Comparison of ENCODE assay signal across 20 cellular contexts in genomic region chr20:22339946-22340345, GRCh38.
DNase-seq lines count a peak whose midpoint lies in the region; ATAC-seq, FAIRE-seq and TF ChIP-seq lines count a peak whose summit lies in the region.
"Had no signal": no experiment of that assay in that cellular context is flagged by ENCODE, and none has a peak within 500 bp of the region (broad histone marks: within the 10 kb centered on the region; RNA-seq: fewer than 3 reads in every experiment).

No MANE protein-coding gene starts in this region.

- DNase-seq in A549 (ENCODE audit: low read depth in 1 of 2, low spot score in 1 of 2): no peak
- DNase-seq in GM23338 (ENCODE audit: low spot score): no peak
- DNase-seq in UCSD-AML1 (lab: John Stamatoyannopoulos, UW; ENCODE audit: unreplicated experiment): peak; percentile 25
- DNase-seq in foreskin keratinocyte: peak; percentile 67 to 76
- no peak for DNase-seq in SKM-1 (lab: John Stamatoyannopoulos, UW; ENCODE audit: unreplicated experiment)
- no peak for DNase-seq in NCI-H1105 (lab: John Stamatoyannopoulos, UW)
- no peak for DNase-seq in activated T-helper 1 cell treated with anti-CD3 and anti-CD28 coated beads, Interleukin-12 subunit alpha, Interleukin-12 subunit beta, Interleukin-2, Interleukin-4 antibody, amounts not matched to agents 30 ng/mL and 10 ng/mL and 1 ng/mL, durations not matched to agents 14 hours and 24 hours and 36 hours (ENCODE audit: low spot score)
- DNase-seq: H7, HFFc6, KG1, NCI-H1105 treated with DMSO at 0.1 percent for 48 hours, NCI-H1694 treated with DMSO at 0.1 percent for 48 hours, NCI-H2107, NCI-H2227 treated with DMSO at 0.1 percent for 48 hours, NCI-H774 had no signal

- H3K79me2 ChIP-seq in GM23338 (replicated peaks; ENCODE audit: insufficient read depth): no peaks in the 10 kb centered on the region

- ATAC-seq in A549: no peak
- ATAC-seq in GM23338: peak; percentile 61
- ATAC-seq in foreskin keratinocyte: peak; percentile 33
- ATAC-seq: Right ventricle myocardium inferior had no signal

- TF ChIP-seq CTCF in A549 (IDR thresholded peaks at IDR 0.05) (no peak), GM23338 (conservative IDR thresholded peaks at IDR 0.05; ENCODE audit: low read depth in 2 of 2) (no peak), foreskin keratinocyte (conservative IDR thresholded peaks at IDR 0.05) (no peak)

- TF ChIP-seq EP300 in A549 (IDR thresholded peaks at IDR 0.05): no peak

- intact Hi-C loops in activated T-helper 1 cell treated with anti-CD3 and anti-CD28 coated beads, Interleukin-12 subunit alpha, Interleukin-12 subunit beta, Interleukin-2, Interleukin-4 antibody, amounts not matched to agents 30 ng/mL and 10 ng/mL and 1 ng/mL, durations not matched to agents 14 hours and 24 hours and 36 hours (cut with micrococcal nuclease): loop anchor here (1.0 to 5.0 kb wide), 3 partner anchors 247 to 1002 kb away; no protein-coding TSS in a partner anchor

- H3K36me3 ChIP-seq in GM23338 (ENCODE audit: insufficient read depth): no peaks in the 10 kb centered on the region

- no peak for TF ChIP-seq POLR2A in A549 (IDR thresholded peaks at IDR 0.05; ENCODE audit: low read length)

- no peaks in the 10 kb centered on the region; the same call in 1 of the 2 replicates for H4K20me1 ChIP-seq in GM23338 (replicated peaks; ENCODE audit: insufficient read depth)

- TF ChIP-seq RAD21 in A549 (conservative IDR thresholded peaks at IDR 0.05 in 1 of 2, IDR thresholded peaks at IDR 0.05 in 1 of 2): no peak

- H3K4me2 ChIP-seq in A549 (peak overlapping the region; percentile 48; the same call in 2 of the 3 replicates), GM23338 (no peak overlapping the region)

- no peaks in the 10 kb centered on the region for H3K9me2 ChIP-seq in GM23338 (ENCODE audit: insufficient read depth)

- H3K4me1 Mint-ChIP-seq in GM23338: peaks cover 9% of the 10 kb centered on the region
- H3K4me1 Mint-ChIP-seq in activated T-helper 1 cell treated with anti-CD3 and anti-CD28 coated beads, Interleukin-12 subunit alpha, Interleukin-12 subunit beta, Interleukin-2, Interleukin-4 antibody, amounts not matched to agents 30 ng/mL and 10 ng/mL and 1 ng/mL, durations not matched to agents 14 hours and 24 hours and 36 hours (ENCODE audit: low read depth): no peaks in the 10 kb centered on the region

- no peak overlapping the region for H2AFZ ChIP-seq in GM23338

- H3F3A ChIP-seq in GM23338 (replicated peaks; ENCODE audit: low read depth): no peaks in the 10 kb centered on the region

- CTCF ChIA-PET in A549 (lab: Yijun Ruan, JAX): interaction anchor here (0.7 to 9.4 kb wide), 58 partner anchors 11 to 1000 kb away, joined by 3 to 303 read pairs (median 6); partner anchors contain the start of genes FOXA2 and THBD

- WGBS in A549 (ENCODE audit: missing lambda C conversion rate): 99% methylated on average over 5 of the region's 5 CpGs

- peak; percentile 59 for FAIRE-seq in A549 (lab: Jason Lieb, UNC)
- FAIRE-seq: D721Med, GM12892, GM18507 had no signal

- H3K27ac ChIP-seq in A549 (peak overlapping the region; percentile 63 to 65; a peak in 4 of 6 replicates), GM23338 (ENCODE audit: low read depth) (no peak overlapping the region), foreskin keratinocyte (no peak overlapping the region)
- H3K27ac ChIP-seq: C4-2B had no signal

- H3K4me1 ChIP-seq in A549 (peaks cover 25% of the 10 kb centered on the region), GM23338 (ENCODE audit: insufficient read depth) (no peaks in the 10 kb centered on the region), foreskin keratinocyte (peaks cover 26% of the 10 kb centered on the region)

- H3K4me3 ChIP-seq in A549: no peak overlapping the region
- no peak overlapping the region for H3K4me3 ChIP-seq in GM23338

- H3K27ac Mint-ChIP-seq in GM23338: no peak overlapping the region
- H3K27ac Mint-ChIP-seq in activated T-helper 1 cell treated with anti-CD3 and anti-CD28 coated beads, Interleukin-12 subunit alpha, Interleukin-12 subunit beta, Interleukin-2, Interleukin-4 antibody, amounts not matched to agents 30 ng/mL and 10 ng/mL and 1 ng/mL, durations not matched to agents 14 hours and 24 hours and 36 hours: no peak overlapping the region
- H3K27ac Mint-ChIP-seq: HFFc6 had no signal

- H3K27me3 Mint-ChIP-seq in GM23338 (ENCODE audit: insufficient read depth, low read depth, poor library complexity): peaks cover 9% of the 10 kb centered on the region
- H3K27me3 Mint-ChIP-seq in activated T-helper 1 cell treated with anti-CD3 and anti-CD28 coated beads, Interleukin-12 subunit alpha, Interleukin-12 subunit beta, Interleukin-2, Interleukin-4 antibody, amounts not matched to agents 30 ng/mL and 10 ng/mL and 1 ng/mL, durations not matched to agents 14 hours and 24 hours and 36 hours (ENCODE audit: insufficient read depth): peaks cover 3% of the 10 kb centered on the region

- H3K27me3 ChIP-seq in GM23338 (ENCODE audit: insufficient read depth) (peaks cover 11% of the 10 kb centered on the region), foreskin keratinocyte (no peaks in the 10 kb centered on the region)

- no peak overlapping the region for H3K4me3 Mint-ChIP-seq in GM23338
- no peak overlapping the region for H3K4me3 Mint-ChIP-seq in activated T-helper 1 cell treated with anti-CD3 and anti-CD28 coated beads, Interleukin-12 subunit alpha, Interleukin-12 subunit beta, Interleukin-2, Interleukin-4 antibody, amounts not matched to agents 30 ng/mL and 10 ng/mL and 1 ng/mL, durations not matched to agents 14 hours and 24 hours and 36 hours
- H3K4me3 Mint-ChIP-seq: HFFc6 had no signal

- H3K9me3 Mint-ChIP-seq in GM23338: no peaks in the 10 kb centered on the region
- no peaks in the 10 kb centered on the region for H3K9me3 Mint-ChIP-seq in activated T-helper 1 cell treated with anti-CD3 and anti-CD28 coated beads, Interleukin-12 subunit alpha, Interleukin-12 subunit beta, Interleukin-2, Interleukin-4 antibody, amounts not matched to agents 30 ng/mL and 10 ng/mL and 1 ng/mL, durations not matched to agents 14 hours and 24 hours and 36 hours
- H3K9me3 Mint-ChIP-seq: HFFc6 had no signal

- no peaks in the 10 kb centered on the region for H3K9me3 ChIP-seq in A549

- POLR2A ChIA-PET in A549 (lab: Yijun Ruan, JAX): interaction anchor here (0.6 kb wide), 1 partner anchor 246 kb away, joined by 3 read pairs; no protein-coding TSS in a partner anchor

- no peaks in the 10 kb centered on the region for H3K36me3 Mint-ChIP-seq in GM23338 (ENCODE audit: low read depth)
- H3K36me3 Mint-ChIP-seq in activated T-helper 1 cell treated with anti-CD3 and anti-CD28 coated beads, Interleukin-12 subunit alpha, Interleukin-12 subunit beta, Interleukin-2, Interleukin-4 antibody, amounts not matched to agents 30 ng/mL and 10 ng/mL and 1 ng/mL, durations not matched to agents 14 hours and 24 hours and 36 hours (ENCODE audit: low read depth): no peaks in the 10 kb centered on the region

TF ChIP-seq in A549, 52 proteins besides CTCF, POLR2A, EP300 and RAD21:
- TF ChIP-seq MAZ (IDR thresholded peaks at IDR 0.05; ENCODE audit: borderline replicate concordance, low read depth, low read length) (no peak), HOXA7 (CRISPR knock-in tag; IDR thresholded peaks at IDR 0.05) (no peak)
- TF ChIP-seq, protein P1, sequence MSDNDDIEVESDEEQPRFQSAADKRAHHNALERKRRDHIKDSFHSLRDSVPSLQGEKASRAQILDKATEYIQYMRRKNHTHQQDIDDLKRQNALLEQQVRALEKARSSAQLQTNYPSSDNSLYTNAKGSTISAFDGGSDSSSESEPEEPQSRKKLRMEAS (IDR thresholded peaks at IDR 0.05): no peak

TF ChIP-seq in GM23338, 12 proteins besides CTCF, POLR2A, EP300 and RAD21 (continues in another document):
- TF ChIP-seq STAT1 (IDR thresholded peaks at IDR 0.05; ENCODE audit: unreplicated experiment) (no peak), CREB1 (CRISPR knock-in tag; IDR thresholded peaks at IDR 0.05; ENCODE audit: low read depth) (no peak), JUNB (IDR thresholded peaks at IDR 0.05; ENCODE audit: unreplicated experiment) (no peak), EZH2 (IDR thresholded peaks at IDR 0.05; ENCODE audit: low read depth, unreplicated experiment) (no peak), ZNF114 (CRISPR knock-in tag; IDR thresholded peaks at IDR 0.05) (no peak)

Comparison
In these comparisons a context has a peak if more than half of its experiments do, and no peak if none do; other contexts are left out.
1. ATAC-seq: peak in GM23338 (single experiment) and foreskin keratinocyte (single experiment); none in A549 (0 of 2).
2. DNase-seq: peak in UCSD-AML1 (single experiment) and foreskin keratinocyte (2 of 2); none in A549 (0 of 2), GM23338 (single experiment), SKM-1 (single experiment), NCI-H1105 (single experiment) and activated T-helper 1 cell treated with anti-CD3 and anti-CD28 coated beads, Interleukin-12 subunit alpha, Interleukin-12 subunit beta, Interleukin-2, Interleukin-4 antibody, amounts not matched to agents 30 ng/mL and 10 ng/mL and 1 ng/mL, durations not matched to agents 14 hours and 24 hours and 36 hours (single experiment).
3. H3K27ac ChIP-seq: peak in A549 (2 of 2); none in GM23338 (single experiment) and foreskin keratinocyte (single experiment).